Comparison of ENCODE assay signal across 14 cellular contexts in genomic region chr1:205648212-205648910, GRCh38. TPM values are rescaled to one million over a fixed set of nuclear protein-coding genes. Genes with fewer than 3 reads are reported as not detected.
DNase-seq lines count a peak whose midpoint lies in the region; ATAC-seq, FAIRE-seq and TF ChIP-seq lines count a peak whose summit lies in the region.
"Had no signal": no experiment of that assay in that cellular context is flagged by ENCODE, and none has a peak within 500 bp of the region (broad histone marks: within the 10 kb centered on the region; RNA-seq: fewer than 3 reads in every experiment).

No MANE protein-coding gene starts in this region.

- no TSS peak for BruUV-seq in K562 (replicated peaks; lab: Mats Ljungman, UMichigan)

- H3K36me3 ChIP-seq in K562 (ENCODE audit: control insufficient read depth, insufficient read depth, low read length), result no peaks in the 10 kb centered on the region
- H3K36me3 ChIP-seq in prostate gland, result no peaks in the 10 kb centered on the region

- H3K4me3 ChIP-seq in K562, result no peak overlapping the region
- H3K4me3 ChIP-seq in prostate gland, result no peak overlapping the region
- H3K4me3 ChIP-seq: skin epidermis had no signal

- H3K27ac Mint-ChIP-seq in activated CD8-positive, alpha-beta memory T cell treated with anti-CD3 and anti-CD28 coated beads, Interleukin-2, amount 10 ng/mL, durations not matched to agents 7 days and 5 days, result no peak overlapping the region
- H3K27ac Mint-ChIP-seq: activated T-helper 17 cell treated with anti-CD3 and anti-CD28 coated beads, Interleukin-2, amount 50 U/mL, for 72 hours; CD4-positive, alpha-beta memory T cell; naive thymus-derived CD4-positive, alpha-beta T cell had no signal

- DNase-seq in NCI-H2171 (lab: John Stamatoyannopoulos, UW) (peak; percentile 83), K562 (ENCODE audit: extremely low read depth in 1 of 4, low spot score in 3 of 4) (peak in 2 of 4 experiments; percentile 37 to 38), prostate gland (ENCODE audit: low spot score) (peak; percentile 74)
- DNase-seq in activated CD8-positive, alpha-beta memory T cell treated with anti-CD3 and anti-CD28 coated beads, Interleukin-2, amount 10 ng/mL, durations not matched to agents 7 days and 5 days, result no peak
- DNase-seq: CD4-positive, alpha-beta memory T cell; naive thymus-derived CD4-positive, alpha-beta T cell; NK-92 treated with Interleukin-12 subunit alpha and Interleukin-12 subunit beta, amount 100 ng/mL, for 24 hours had no signal

- TF ChIP-seq EP300 in Ishikawa (IDR thresholded peaks at IDR 0.05; ENCODE audit: borderline replicate concordance) (no peak), K562 (IDR thresholded peaks at IDR 0.05; ENCODE audit: low read length) (peak; percentile 23; the same call in 1 of the 2 replicates)

- peaks cover 5% of the 10 kb centered on the region for H3K27me3 Mint-ChIP-seq in activated CD8-positive, alpha-beta memory T cell treated with anti-CD3 and anti-CD28 coated beads, Interleukin-2, amount 10 ng/mL, durations not matched to agents 7 days and 5 days
- H3K27me3 Mint-ChIP-seq: CD4-positive, alpha-beta memory T cell had no signal

- H3K9ac ChIP-seq in K562 (ENCODE audit: insufficient read depth in 1 of 2, low read depth in 2 of 2, low read length in 2 of 2), result peak overlapping the region in 1 of 2 experiments; percentile 80; a peak in 1 of 4 replicates

- H3K9me1 ChIP-seq in K562 (ENCODE audit: control insufficient read depth, insufficient read depth, low read length), result no peaks in the 10 kb centered on the region

- H2AFZ ChIP-seq in K562 (ENCODE audit: low read depth, low read length), result no peak overlapping the region

- WGBS in K562 (ENCODE audit: insufficient coverage, low coverage, missing lambda C conversion rate), result 22% methylated on average over 7 of the region's 7 CpGs
- 17% methylated on average over 7 of the region's 7 CpGs for WGBS in prostate gland

- no peak overlapping the region for H3K4me2 ChIP-seq in K562 (ENCODE audit: insufficient read depth, low read length)

- H3K79me2 ChIP-seq in K562 (ENCODE audit: control insufficient read depth, insufficient read depth, low read length), result no peaks in the 10 kb centered on the region

- TF ChIP-seq CTCF in K562 (IDR thresholded peaks at IDR 0.05 in 2 of 3, conservative IDR thresholded peaks at IDR 0.05 in 1 of 3; ENCODE audit: insufficient read depth in 2 of 3, low read depth in 1 of 3, low read length in 3 of 3), result no peak
- TF ChIP-seq CTCF in prostate gland (IDR thresholded peaks at IDR 0.05), result no peak

- H3K27ac ChIP-seq in K562 (ENCODE audit: extremely low read depth, low read depth, low read length) (no peak overlapping the region), prostate gland (peak overlapping the region; percentile 26 to 58)
- H3K27ac ChIP-seq: skin epidermis had no signal

- CTCF ChIA-PET in K562 (lab: Yijun Ruan, JAX; ENCODE audit: low intra/inter-chr PET ratio), result no interaction called here
- CTCF ChIA-PET in activated CD8-positive, alpha-beta memory T cell treated with anti-CD3 and anti-CD28 coated beads, Interleukin-2, amount 10 ng/mL, durations not matched to agents 7 days and 5 days (lab: Charles Lee), result interaction anchor here (1.8 to 7.5 kb wide), 3 partner anchors 10 to 124 kb away, joined by 5 to 64 read pairs (median 11); no protein-coding TSS in a partner anchor

- H3K9me3 ChIP-seq in K562 (replicated peaks; ENCODE audit: control insufficient read depth, insufficient read depth, low read depth, low read length), result no peaks in the 10 kb centered on the region
- no peaks in the 10 kb centered on the region for H3K9me3 ChIP-seq in prostate gland

- intact Hi-C loops in K562 (cut with micrococcal nuclease), result no loop called here
- intact Hi-C loops in prostate gland (cut with DNase I), result no loop called here

- FAIRE-seq in K562 (lab: Jason Lieb, UNC), result peak; percentile 42
- FAIRE-seq: astrocyte, endometrium had no signal

- in situ Hi-C loops in K562 (cut with MboI), result no loop called here

- no peaks in the 10 kb centered on the region for H3K9me3 Mint-ChIP-seq in activated CD8-positive, alpha-beta memory T cell treated with anti-CD3 and anti-CD28 coated beads, Interleukin-2, amount 10 ng/mL, durations not matched to agents 7 days and 5 days (ENCODE audit: low read depth)
- H3K9me3 Mint-ChIP-seq: activated T-helper 17 cell treated with anti-CD3 and anti-CD28 coated beads, Interleukin-2, amount 50 U/mL, for 72 hours; CD4-positive, alpha-beta memory T cell; naive thymus-derived CD4-positive, alpha-beta T cell had no signal

- ATAC-seq in K562 (peak; percentile 70), HG02623 (IDR thresholded peaks at IDR 0.05; ENCODE audit: unreplicated experiment) (no peak), GM21723 (IDR thresholded peaks at IDR 0.05; ENCODE audit: unreplicated experiment) (no peak)
- no peak for ATAC-seq in activated CD8-positive, alpha-beta memory T cell treated with anti-CD3 and anti-CD28 coated beads, Interleukin-2, amount 10 ng/mL, durations not matched to agents 7 days and 5 days
- ATAC-seq: activated T-helper 17 cell treated with anti-CD3 and anti-CD28 coated beads, Interleukin-2, amount 50 U/mL, for 72 hours; naive thymus-derived CD4-positive, alpha-beta T cell had no signal

- no peak for TF ChIP-seq POLR2A in K562 (conservative IDR thresholded peaks at IDR 0.05)
- TF ChIP-seq POLR2A in prostate gland (IDR thresholded peaks at IDR 0.05), result no peak

- H3K4me3 Mint-ChIP-seq in activated CD8-positive, alpha-beta memory T cell treated with anti-CD3 and anti-CD28 coated beads, Interleukin-2, amount 10 ng/mL, durations not matched to agents 7 days and 5 days, result no peak overlapping the region
- H3K4me3 Mint-ChIP-seq: activated T-helper 17 cell treated with anti-CD3 and anti-CD28 coated beads, Interleukin-2, amount 50 U/mL, for 72 hours; CD4-positive, alpha-beta memory T cell; naive thymus-derived CD4-positive, alpha-beta T cell had no signal

- POLR2A ChIA-PET in K562 (lab: Yijun Ruan, JAX), result interaction anchor here (0.9 to 2.7 kb wide), 3 partner anchors 17 to 56 kb away, joined by 3 to 14 read pairs (median 4); partner anchors contain the start of gene ELK4

- no peaks in the 10 kb centered on the region for H4K20me1 ChIP-seq in K562 (replicated peaks; ENCODE audit: control insufficient read depth, insufficient read depth, low read length)

- H3K4me1 ChIP-seq in K562 (replicated peaks in 1 of 2; ENCODE audit: control insufficient read depth in 2 of 2, insufficient read depth in 2 of 2, low read length in 2 of 2) (peaks cover 6 to 8% of the 10 kb centered on the region in 2 experiments; a peak in 4 of 5 replicates), prostate gland (replicated peaks) (no peaks in the 10 kb centered on the region)

- TF ChIP-seq RAD21 in Ishikawa (IDR thresholded peaks at IDR 0.05; ENCODE audit: low read depth) (no peak), K562 (CRISPR knock-in tag; conservative IDR thresholded peaks at IDR 0.05 in 1 of 2, IDR thresholded peaks at IDR 0.05 in 1 of 2) (no peak)

- H3K36me3 Mint-ChIP-seq in activated CD8-positive, alpha-beta memory T cell treated with anti-CD3 and anti-CD28 coated beads, Interleukin-2, amount 10 ng/mL, durations not matched to agents 7 days and 5 days, result no peaks in the 10 kb centered on the region
- H3K36me3 Mint-ChIP-seq: CD4-positive, alpha-beta memory T cell; naive thymus-derived CD4-positive, alpha-beta T cell had no signal

- H3K27me3 ChIP-seq in K562 (ENCODE audit: control insufficient read depth in 2 of 2, insufficient read depth in 2 of 2, low read length in 2 of 2) (no peaks in the 10 kb centered on the region), prostate gland (replicated peaks; ENCODE audit: insufficient read depth) (no peaks in the 10 kb centered on the region)

- H3K4me1 Mint-ChIP-seq in activated CD8-positive, alpha-beta memory T cell treated with anti-CD3 and anti-CD28 coated beads, Interleukin-2, amount 10 ng/mL, durations not matched to agents 7 days and 5 days, result no peaks in the 10 kb centered on the region
- H3K4me1 Mint-ChIP-seq: activated T-helper 17 cell treated with anti-CD3 and anti-CD28 coated beads, Interleukin-2, amount 50 U/mL, for 72 hours; CD4-positive, alpha-beta memory T cell; naive thymus-derived CD4-positive, alpha-beta T cell had no signal

RNA-seq across cellular contexts. Expression of gene ELK4, which starts 16.6 kb away (rescaled TPM):
- 16.6 and 43.3 TPM in 2 replicates for total RNA-seq in K562 (2011; cell fraction: chromatin; rRNA removed; ENCODE audit: low replicate concordance)
- total RNA-seq in K562 (2011; cell fraction: nucleolus; rRNA removed), result 7.7 and 10.5 TPM in 2 replicates
- 22.9 and 45.5 TPM in 2 replicates for total RNA-seq in K562 (2011; cell fraction: nucleoplasm; rRNA removed)
- 4.2 and 7.4 TPM in 2 replicates for total RNA-seq in K562 (2014; rRNA removed)
- total RNA-seq in K562 (2014; rRNA removed; fragmentation: Illumina TruSeq; extraction: Trizol), result 15.3 and 18.5 TPM in 2 replicates
- 12.4 and 13.8 TPM in 2 replicates for total RNA-seq in K562 (2015; rRNA removed; fragmentation: Illumina TruSeq; extraction: Trizol)
- total RNA-seq in K562 (2021), result 21.7 and 22.2 TPM in 2 replicates
- polyA plus RNA-seq in K562 (2011; rRNA removed), result 9.2 and 12.9 TPM in 2 replicates
- 2.3 and 6.5 TPM in 2 replicates for polyA plus RNA-seq in K562 (2011; cell fraction: cytosol; rRNA removed)
- polyA plus RNA-seq in K562 (2011; cell fraction: nucleus; rRNA removed), result 15.1 and 25.1 TPM in 2 replicates
- polyA plus RNA-seq in K562 (2012), result 5.2 and 7.9 TPM in 2 replicates
- polyA plus RNA-seq in K562 (2014; fragmentation: Illumina TruSeq; extraction: Trizol), result 8.9 and 12.9 TPM in 2 replicates
- polyA plus RNA-seq in K562 (2014; fragmentation: Nextera tagmentation; extraction: Ambion mirVana), result 1 to 10 TPM; 2.0 to 3.1 TPM
- polyA plus RNA-seq in K562 (2014; rRNA removed), result 7.0 and 7.3 TPM in 2 replicates
- polyA minus RNA-seq in K562 (2011; rRNA and poly(A)+ RNA removed), result 9.9 and 16.0 TPM in 2 replicates
- polyA minus RNA-seq in K562 (2011; cell fraction: cytosol; rRNA and poly(A)+ RNA removed), result 5.3 and 11.2 TPM in 2 replicates
- polyA minus RNA-seq in K562 (2011; cell fraction: nucleus; rRNA and poly(A)+ RNA removed), result 7.0 and 15.4 TPM in 2 replicates
- total RNA-seq in prostate gland, result 10 to 100 TPM; 58.8 to 62.7 TPM
- total RNA-seq in activated CD8-positive, alpha-beta memory T cell treated with anti-CD3 and anti-CD28 coated beads, Interleukin-2, amount 10 ng/mL, durations not matched to agents 7 days and 5 days, result 10 to 100 TPM; 70.9 to 79.7 TPM

RNA-seq across cellular contexts. Expression of gene SLC45A3, which starts 31.9 kb away (rescaled TPM):
- total RNA-seq in K562 (2011; cell fraction: chromatin; rRNA removed; ENCODE audit: low replicate concordance), result 7.0 and 13.6 TPM in 2 replicates
- 10.5 and 12.5 TPM in 2 replicates for total RNA-seq in K562 (2011; cell fraction: nucleolus; rRNA removed)
- total RNA-seq in K562 (2011; cell fraction: nucleoplasm; rRNA removed), result 8.7 and 12.1 TPM in 2 replicates
- 1.5 and 2.8 TPM in 2 replicates for total RNA-seq in K562 (2014; rRNA removed)
- total RNA-seq in K562 (2014; rRNA removed; fragmentation: Illumina TruSeq; extraction: Trizol), result 0.87 and 1.1 TPM in 2 replicates
- 0.60 and 0.83 TPM in 2 replicates for total RNA-seq in K562 (2015; rRNA removed; fragmentation: Illumina TruSeq; extraction: Trizol)
- total RNA-seq in K562 (2021), result 2.5 and 3.0 TPM in 2 replicates
- polyA plus RNA-seq in K562 (2011; rRNA removed), result 3.3 and 3.5 TPM in 2 replicates
- polyA plus RNA-seq in K562 (2011; cell fraction: cytosol; rRNA removed), result 2.7 and 5.8 TPM in 2 replicates
- 11.2 and 15.9 TPM in 2 replicates for polyA plus RNA-seq in K562 (2011; cell fraction: nucleus; rRNA removed)
- polyA plus RNA-seq in K562 (2012), result 1.4 and 4.0 TPM in 2 replicates
- polyA plus RNA-seq in K562 (2014; fragmentation: Illumina TruSeq; extraction: Trizol), result 1.3 and 1.7 TPM in 2 replicates
- under 1 TPM; 0.06 to 0.10 TPM for polyA plus RNA-seq in K562 (2014; fragmentation: Nextera tagmentation; extraction: Ambion mirVana)
- polyA plus RNA-seq in K562 (2014; rRNA removed), result 2.4 TPM in 2 replicates
- 0.84 and 1.5 TPM in 2 replicates for polyA minus RNA-seq in K562 (2011; rRNA and poly(A)+ RNA removed)
- polyA minus RNA-seq in K562 (2011; cell fraction: cytosol; rRNA and poly(A)+ RNA removed), result 1.3 and 1.8 TPM in 2 replicates
- polyA minus RNA-seq in K562 (2011; cell fraction: nucleus; rRNA and poly(A)+ RNA removed), result 2.4 and 2.8 TPM in 2 replicates
- total RNA-seq in prostate gland, result 1,000 to 10,000 TPM in 1 of 2 donors, 100 to 1,000 TPM in 1; 505 to 1,326 TPM
- total RNA-seq in activated CD8-positive, alpha-beta memory T cell treated with anti-CD3 and anti-CD28 coated beads, Interleukin-2, amount 10 ng/mL, durations not matched to agents 7 days and 5 days, result not detected
- polyA plus RNA-seq: CD4-positive, alpha-beta memory T cell; naive thymus-derived CD4-positive, alpha-beta T cell had no signal

Comparison
In these comparisons a context has a peak if more than half of its experiments do, and no peak if none do; other contexts are left out.
1. RNA of gene SLC45A3, which starts 31.9 kb away (total RNA-seq): 505 to 1,326 TPM in prostate gland; 0.60 to 13.6 TPM in K562 and not detected in activated CD8-positive, alpha-beta memory T cell treated with anti-CD3 and anti-CD28 coated beads, Interleukin-2, amount 10 ng/mL, durations not matched to agents 7 days and 5 days; every median in the first group is over 10 times any median in the second.